ENCODE assay signal across 1 cellular context in genomic region chr7:65750511-65751344, GRCh38.
TF ChIP-seq lines count a peak whose summit lies in the region.

No MANE protein-coding gene starts in this region.

TF ChIP-seq in HepG2, 621 proteins besides CTCF, POLR2A, EP300 and RAD21 (continued from another document and continues in another):
- TF ChIP-seq, protein P1, sequence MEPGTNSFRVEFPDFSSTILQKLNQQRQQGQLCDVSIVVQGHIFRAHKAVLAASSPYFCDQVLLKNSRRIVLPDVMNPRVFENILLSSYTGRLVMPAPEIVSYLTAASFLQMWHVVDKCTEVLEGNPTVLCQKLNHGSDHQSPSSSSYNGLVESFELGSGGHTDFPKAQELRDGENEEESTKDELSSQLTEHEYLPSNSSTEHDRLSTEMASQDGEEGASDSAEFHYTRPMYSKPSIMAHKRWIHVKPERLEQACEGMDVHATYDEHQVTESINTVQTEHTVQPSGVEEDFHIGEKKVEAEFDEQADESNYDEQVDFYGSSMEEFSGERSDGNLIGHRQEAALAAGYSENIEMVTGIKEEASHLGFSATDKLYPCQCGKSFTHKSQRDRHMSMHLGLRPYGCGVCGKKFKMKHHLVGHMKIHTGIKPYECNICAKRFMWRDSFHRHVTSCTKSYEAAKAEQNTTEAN (CRISPR knock-in tag; conservative IDR thresholded peaks at IDR 0.05), result no peak
- TF ChIP-seq, protein P2, sequence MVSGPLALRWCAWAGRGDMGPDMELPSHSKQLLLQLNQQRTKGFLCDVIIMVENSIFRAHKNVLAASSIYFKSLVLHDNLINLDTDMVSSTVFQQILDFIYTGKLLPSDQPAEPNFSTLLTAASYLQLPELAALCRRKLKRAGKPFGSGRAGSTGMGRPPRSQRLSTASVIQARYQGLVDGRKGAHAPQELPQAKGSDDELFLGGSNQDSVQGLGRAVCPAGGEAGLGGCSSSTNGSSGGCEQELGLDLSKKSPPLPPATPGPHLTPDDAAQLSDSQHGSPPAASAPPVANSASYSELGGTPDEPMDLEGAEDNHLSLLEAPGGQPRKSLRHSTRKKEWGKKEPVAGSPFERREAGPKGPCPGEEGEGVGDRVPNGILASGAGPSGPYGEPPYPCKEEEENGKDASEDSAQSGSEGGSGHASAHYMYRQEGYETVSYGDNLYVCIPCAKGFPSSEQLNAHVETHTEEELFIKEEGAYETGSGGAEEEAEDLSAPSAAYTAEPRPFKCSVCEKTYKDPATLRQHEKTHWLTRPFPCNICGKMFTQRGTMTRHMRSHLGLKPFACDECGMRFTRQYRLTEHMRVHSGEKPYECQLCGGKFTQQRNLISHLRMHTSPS (CRISPR knock-in tag; IDR thresholded peaks at IDR 0.05; ENCODE audit: low read depth), result no peak
- no peak for TF ChIP-seq NFIB (CRISPR knock-in tag; IDR thresholded peaks at IDR 0.05; ENCODE audit: borderline replicate concordance)
- TF ChIP-seq GTF2F1 (IDR thresholded peaks at IDR 0.05; ENCODE audit: low read length), result no peak
- no peak for TF ChIP-seq ZMAT3 (CRISPR knock-in tag; conservative IDR thresholded peaks at IDR 0.05)
- TF ChIP-seq ZNF10 (CRISPR knock-in tag; IDR thresholded peaks at IDR 0.05; ENCODE audit: borderline replicate concordance, low read depth), result no peak
- no peak; the same call in 1 of the 2 replicates for TF ChIP-seq PPARG (CRISPR knock-in tag; conservative IDR thresholded peaks at IDR 0.05)
- TF ChIP-seq TCF7 (IDR thresholded peaks at IDR 0.05; ENCODE audit: low read depth), result no peak
- TF ChIP-seq HMG20A (CRISPR knock-in tag; IDR thresholded peaks at IDR 0.05; ENCODE audit: borderline replicate concordance), result no peak
- TF ChIP-seq SRF (IDR thresholded peaks at IDR 0.05; ENCODE audit: low read depth, low read length), result no peak
- no peak for TF ChIP-seq ZBTB40 (IDR thresholded peaks at IDR 0.05)
- peak; percentile 12; the same call in 1 of the 2 replicates for TF ChIP-seq ZBTB40 (CRISPR knock-in tag; IDR thresholded peaks at IDR 0.05)
- TF ChIP-seq, protein P3, sequence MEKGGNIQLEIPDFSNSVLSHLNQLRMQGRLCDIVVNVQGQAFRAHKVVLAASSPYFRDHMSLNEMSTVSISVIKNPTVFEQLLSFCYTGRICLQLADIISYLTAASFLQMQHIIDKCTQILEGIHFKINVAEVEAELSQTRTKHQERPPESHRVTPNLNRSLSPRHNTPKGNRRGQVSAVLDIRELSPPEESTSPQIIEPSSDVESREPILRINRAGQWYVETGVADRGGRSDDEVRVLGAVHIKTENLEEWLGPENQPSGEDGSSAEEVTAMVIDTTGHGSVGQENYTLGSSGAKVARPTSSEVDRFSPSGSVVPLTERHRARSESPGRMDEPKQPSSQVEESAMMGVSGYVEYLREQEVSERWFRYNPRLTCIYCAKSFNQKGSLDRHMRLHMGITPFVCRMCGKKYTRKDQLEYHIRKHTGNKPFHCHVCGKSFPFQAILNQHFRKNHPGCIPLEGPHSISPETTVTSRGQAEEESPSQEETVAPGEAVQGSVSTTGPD (CRISPR knock-in tag; IDR thresholded peaks at IDR 0.05), result no peak
- TF ChIP-seq MAFG (CRISPR knock-in tag; IDR thresholded peaks at IDR 0.05), result no peak
- TF ChIP-seq AKAP8 (CRISPR knock-in tag; IDR thresholded peaks at IDR 0.05), result 0 out of 2 replicates have a peak, but pooled peaks have one; percentile 62
- TF ChIP-seq KLF6 (CRISPR knock-in tag; IDR thresholded peaks at IDR 0.05), result peak; percentile 68; the same call in 1 of the 2 replicates
- no peak for TF ChIP-seq DNMT3B (CRISPR knock-in tag; conservative IDR thresholded peaks at IDR 0.05)
- no peak; the same call in 1 of the 2 replicates for TF ChIP-seq ZNF552 (CRISPR knock-in tag; IDR thresholded peaks at IDR 0.05; ENCODE audit: borderline replicate concordance)
- TF ChIP-seq, protein P4, sequence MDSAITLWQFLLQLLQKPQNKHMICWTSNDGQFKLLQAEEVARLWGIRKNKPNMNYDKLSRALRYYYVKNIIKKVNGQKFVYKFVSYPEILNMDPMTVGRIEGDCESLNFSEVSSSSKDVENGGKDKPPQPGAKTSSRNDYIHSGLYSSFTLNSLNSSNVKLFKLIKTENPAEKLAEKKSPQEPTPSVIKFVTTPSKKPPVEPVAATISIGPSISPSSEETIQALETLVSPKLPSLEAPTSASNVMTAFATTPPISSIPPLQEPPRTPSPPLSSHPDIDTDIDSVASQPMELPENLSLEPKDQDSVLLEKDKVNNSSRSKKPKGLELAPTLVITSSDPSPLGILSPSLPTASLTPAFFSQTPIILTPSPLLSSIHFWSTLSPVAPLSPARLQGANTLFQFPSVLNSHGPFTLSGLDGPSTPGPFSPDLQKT (CRISPR knock-in tag; IDR thresholded peaks at IDR 0.05; ENCODE audit: borderline replicate concordance), result no peak
- no peak for TF ChIP-seq MAF1 (CRISPR knock-in tag; IDR thresholded peaks at IDR 0.05; ENCODE audit: borderline replicate concordance)
- TF ChIP-seq ZNF777 (CRISPR knock-in tag; IDR thresholded peaks at IDR 0.05), result no peak
- TF ChIP-seq CREM (IDR thresholded peaks at IDR 0.05), result no peak
- no peak for TF ChIP-seq CREM (CRISPR knock-in tag; IDR thresholded peaks at IDR 0.05)
- no peak for TF ChIP-seq ZNF143 (CRISPR knock-in tag; IDR thresholded peaks at IDR 0.05)
- TF ChIP-seq TBX2 (CRISPR knock-in tag; IDR thresholded peaks at IDR 0.05; ENCODE audit: borderline replicate concordance), result peak; percentile 57; the same call in 1 of the 2 replicates
- TF ChIP-seq NFAT5 (CRISPR knock-in tag; IDR thresholded peaks at IDR 0.05), result no peak; the same call in 1 of the 2 replicates
- TF ChIP-seq GATA4 (IDR thresholded peaks at IDR 0.05; ENCODE audit: borderline replicate concordance, low read depth), result no peak
- TF ChIP-seq ZNF44 (CRISPR knock-in tag; IDR thresholded peaks at IDR 0.05), result 0 out of 2 replicates have a peak, but pooled peaks have one; percentile 25
- no peak for TF ChIP-seq HMGA1 (CRISPR knock-in tag; conservative IDR thresholded peaks at IDR 0.05)
- no peak for TF ChIP-seq XBP1 (CRISPR knock-in tag; IDR thresholded peaks at IDR 0.05)
- no peak for TF ChIP-seq KDM6A (CRISPR knock-in tag; IDR thresholded peaks at IDR 0.05; ENCODE audit: low read depth)
- TF ChIP-seq SETDB1 (CRISPR knock-in tag; IDR thresholded peaks at IDR 0.05; ENCODE audit: borderline replicate concordance), result no peak
- no peak for TF ChIP-seq MAFK (conservative IDR thresholded peaks at IDR 0.05 in 1 of 2, IDR thresholded peaks at IDR 0.05 in 1 of 2; ENCODE audit: low read length in 2 of 2)
- TF ChIP-seq ZNF101 (CRISPR knock-in tag; IDR thresholded peaks at IDR 0.05; ENCODE audit: borderline replicate concordance, low read depth), result no peak
- TF ChIP-seq STAG1 (CRISPR knock-in tag; IDR thresholded peaks at IDR 0.05), result no peak
- TF ChIP-seq, protein P5, sequence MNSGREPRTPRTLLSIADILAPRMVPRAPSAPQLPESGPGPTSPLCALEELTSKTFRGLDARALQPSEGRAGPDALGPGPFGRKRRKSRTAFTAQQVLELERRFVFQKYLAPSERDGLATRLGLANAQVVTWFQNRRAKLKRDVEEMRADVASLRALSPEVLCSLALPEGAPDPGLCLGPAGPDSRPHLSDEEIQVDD (CRISPR knock-in tag; IDR thresholded peaks at IDR 0.05; ENCODE audit: borderline replicate concordance), result no peak
